Comparison of ENCODE assay signal across 17 cellular contexts in the genomic region with DNA sequence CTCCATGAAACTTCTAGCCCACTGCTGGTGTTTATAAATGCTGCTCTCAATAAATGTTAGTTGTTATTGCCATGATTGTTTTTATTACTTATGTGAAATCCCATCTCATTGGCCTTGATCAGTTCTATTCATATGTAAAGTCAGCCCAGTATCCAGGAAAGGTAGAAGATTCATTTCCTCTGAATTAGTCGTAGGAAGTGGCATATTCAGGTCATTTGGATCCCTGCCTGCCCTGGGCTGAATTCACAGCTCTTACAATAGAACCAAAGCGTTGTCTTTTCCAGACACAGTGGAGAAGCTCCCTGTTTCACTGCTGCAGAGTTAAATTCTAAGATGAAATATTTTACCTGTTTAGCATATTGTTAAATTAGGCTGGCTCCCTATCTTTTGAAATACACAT.
A peak's percentile ranks its signal among the peaks of the same experiment; 100 is the strongest.
DNase-seq lines count a peak whose midpoint lies in the region; ATAC-seq and TF ChIP-seq lines count a peak whose summit lies in the region.
"Had no signal": no experiment of that assay in that cellular context is flagged by ENCODE, and none has a peak within 500 bp of the region (broad histone marks: within the 10 kb centered on the region; RNA-seq: fewer than 3 reads in every experiment).

No MANE protein-coding gene starts in this region.

- no peak for DNase-seq in heart right ventricle
- no peak for DNase-seq in right atrium auricular region (ENCODE audit: low spot score)
- DNase-seq in cerebellar cortex (ENCODE audit: low spot score), result peak; percentile 94
- peak; percentile 63 to 76 for DNase-seq in lung microvascular endothelial cell (ENCODE audit: low read depth in 2 of 2)
- DNase-seq in uterus, result no peak
- DNase-seq in SKM-1 treated with dmso at 0.1 percent for 144 hours (lab: John Stamatoyannopoulos, UW; ENCODE audit: unreplicated experiment), result no peak
- no peak for DNase-seq in AG08396 (ENCODE audit: low spot score)
- DNase-seq: 8988T, DMS 273 treated with DMSO at 0.1 percent for 48 hours, GOT3, NCI-H1048, NCI-H146, NCI-H2227 treated with DMSO at 0.1 percent for 48 hours, NCI-H524 treated with DMSO at 0.1 percent for 48 hours had no signal

- intact Hi-C loops in heart right ventricle (cut with DNase I) (no loop called here), uterus (cut with DNase I; ENCODE audit: low total_unique reads) (no loop called here)

- 46 to 66% methylated on average over 2 of the region's 2 CpGs for WGBS in heart right ventricle, 2 donors

- ATAC-seq in heart right ventricle (no peak), GM18519 (IDR thresholded peaks at IDR 0.05; ENCODE audit: low FRiP score, unreplicated experiment) (no peak)
- ATAC-seq: K562 had no signal

- H3K27ac ChIP-seq in heart right ventricle, result peak overlapping the region in 8 of 10 donors; percentile 19 to 87 (median 64)
- no peak overlapping the region for H3K27ac ChIP-seq in right atrium auricular region
- peak overlapping the region; percentile 54 to 60 for H3K27ac ChIP-seq in uterus
- H3K27ac ChIP-seq: BLaER1 treated with 17β-estradiol and CSF1 and Interleukin-3, amounts not matched to agents 10 nM and 100 nM had no signal

- H3K27me3 ChIP-seq in heart right ventricle (no peaks in the 10 kb centered on the region), right atrium auricular region (no peaks in the 10 kb centered on the region), uterus (no peaks in the 10 kb centered on the region)
- H3K27me3 ChIP-seq: BLaER1 treated with 17β-estradiol and CSF1 and Interleukin-3, amounts not matched to agents 10 nM and 100 nM had no signal

- TF ChIP-seq POLR2A in uterus (IDR thresholded peaks at IDR 0.05), result no peak

- H3K9me3 ChIP-seq in heart right ventricle (peaks cover 0 to 3% (median 0%) of the 10 kb centered on the region in 11 donors), right atrium auricular region (no peaks in the 10 kb centered on the region), uterus (no peaks in the 10 kb centered on the region)

- H3K36me3 ChIP-seq in heart right ventricle, result no peaks in the 10 kb centered on the region
- no peaks in the 10 kb centered on the region for H3K36me3 ChIP-seq in right atrium auricular region
- no peaks in the 10 kb centered on the region for H3K36me3 ChIP-seq in uterus
- H3K36me3 ChIP-seq: BLaER1 treated with 17β-estradiol and CSF1 and Interleukin-3, amounts not matched to agents 10 nM and 100 nM had no signal

- H3K4me1 ChIP-seq in heart right ventricle, result peaks cover 0 to 22% (median 4%) of the 10 kb centered on the region in 9 donors
- H3K4me1 ChIP-seq in right atrium auricular region, result peaks cover 0 to 6% of the 10 kb centered on the region in 2 donors
- H3K4me1 ChIP-seq in uterus, result no peaks in the 10 kb centered on the region

- H3K4me3 ChIP-seq in heart right ventricle, result no peak overlapping the region
- no peak overlapping the region for H3K4me3 ChIP-seq in right atrium auricular region
- H3K4me3 ChIP-seq in uterus, result no peak overlapping the region
- H3K4me3 ChIP-seq: BLaER1 treated with 17β-estradiol and CSF1 and Interleukin-3, amounts not matched to agents 10 nM and 100 nM; K562 had no signal

- TF ChIP-seq CTCF in heart right ventricle (IDR thresholded peaks at IDR 0.05), result no peak
- no peak for TF ChIP-seq CTCF in right atrium auricular region (IDR thresholded peaks at IDR 0.05)
- TF ChIP-seq CTCF in uterus (IDR thresholded peaks at IDR 0.05), result no peak

Comparison
In these comparisons a context has a peak if more than half of its experiments do, and no peak if none do; other contexts are left out.
1. H3K27ac ChIP-seq: peak in heart right ventricle (8 of 10) and uterus (2 of 2); none in right atrium auricular region (0 of 2).
2. DNase-seq: peak in cerebellar cortex (single experiment) and lung microvascular endothelial cell (2 of 2); none in heart right ventricle (0 of 2), right atrium auricular region (single experiment), uterus (0 of 2), SKM-1 treated with dmso at 0.1 percent for 144 hours (single experiment) and AG08396 (single experiment).